ENCODE assay signal across 18 cellular contexts in genomic region chr11:78690588-78690987, GRCh38.
DNase-seq lines count a peak whose midpoint lies in the region; ATAC-seq, FAIRE-seq and TF ChIP-seq lines count a peak whose summit lies in the region.
"Had no signal": no experiment of that assay in that cellular context is flagged by ENCODE, and none has a peak within 500 bp of the region (broad histone marks: within the 10 kb centered on the region; RNA-seq: fewer than 3 reads in every experiment).

No MANE protein-coding gene starts in this region.

- H3K27ac Mint-ChIP-seq in activated T-helper 2 cell treated with anti-CD3 and anti-CD28 coated beads, Interferon-gamma antibody, Interleukin-2, Interleukin-4, amounts not matched to agents 10 μg/mL and 5 μg/mL and 100 μg/mL, durations not matched to agents 14 hours and 24 hours and 36 hours: no peak overlapping the region

- H3K36me3 Mint-ChIP-seq in activated T-helper 2 cell treated with anti-CD3 and anti-CD28 coated beads, Interferon-gamma antibody, Interleukin-2, Interleukin-4, amounts not matched to agents 10 μg/mL and 5 μg/mL and 100 μg/mL, durations not matched to agents 14 hours and 24 hours and 36 hours (ENCODE audit: low read depth): no peaks in the 10 kb centered on the region

- H3K27me3 Mint-ChIP-seq in activated T-helper 2 cell treated with anti-CD3 and anti-CD28 coated beads, Interferon-gamma antibody, Interleukin-2, Interleukin-4, amounts not matched to agents 10 μg/mL and 5 μg/mL and 100 μg/mL, durations not matched to agents 14 hours and 24 hours and 36 hours (ENCODE audit: low read depth): peaks cover 10% of the 10 kb centered on the region

- DNase-seq in AG08396 (ENCODE audit: low spot score) (peak; percentile 44), H54 (ENCODE audit: insufficient read length, low spot score) (peak; percentile 45), SW480 (ENCODE audit: low spot score) (peak; percentile 30), hepatic stellate cell (ENCODE audit: low spot score) (peak; percentile 32), NCI-H748 (lab: John Stamatoyannopoulos, UW; ENCODE audit: unreplicated experiment) (no peak)
- DNase-seq in activated CD8-positive, alpha-beta memory T cell treated with anti-CD3 and anti-CD28 coated beads, Interleukin-2, amount 50 U/mL, for 4 hours: no peak
- DNase-seq in activated T-helper 2 cell treated with anti-CD3 and anti-CD28 coated beads, Interferon-gamma antibody, Interleukin-2, Interleukin-4, amounts not matched to agents 10 μg/mL and 5 μg/mL and 100 μg/mL, durations not matched to agents 14 hours and 24 hours and 36 hours (ENCODE audit: low spot score): no peak
- DNase-seq: EL, GM23248, NCI-H1092, NCI-H1694 treated with DMSO at 0.1 percent for 48 hours, NCI-H2107, NCI-H2227 treated with DMSO at 0.1 percent for 48 hours, NCI-H524, Peyer's patch, SHP77 treated with DMSO at 0.1 percent for 48 hours had no signal

- intact Hi-C loops in activated T-helper 2 cell treated with anti-CD3 and anti-CD28 coated beads, Interferon-gamma antibody, Interleukin-2, Interleukin-4, amounts not matched to agents 10 μg/mL and 5 μg/mL and 100 μg/mL, durations not matched to agents 14 hours and 24 hours and 36 hours (cut with micrococcal nuclease): no loop called here

- H3K9me3 Mint-ChIP-seq in activated T-helper 2 cell treated with anti-CD3 and anti-CD28 coated beads, Interferon-gamma antibody, Interleukin-2, Interleukin-4, amounts not matched to agents 10 μg/mL and 5 μg/mL and 100 μg/mL, durations not matched to agents 14 hours and 24 hours and 36 hours: no peaks in the 10 kb centered on the region

- H3K4me3 Mint-ChIP-seq in activated T-helper 2 cell treated with anti-CD3 and anti-CD28 coated beads, Interferon-gamma antibody, Interleukin-2, Interleukin-4, amounts not matched to agents 10 μg/mL and 5 μg/mL and 100 μg/mL, durations not matched to agents 14 hours and 24 hours and 36 hours (ENCODE audit: low read depth): no peak overlapping the region

- TF ChIP-seq POLR2A in H54 (IDR thresholded peaks at IDR 0.05; ENCODE audit: low read depth, low read length): no peak

- ATAC-seq in HG03521 (IDR thresholded peaks at IDR 0.05; ENCODE audit: unreplicated experiment): no peak
- ATAC-seq: HepG2 had no signal

- no peaks in the 10 kb centered on the region for H3K4me1 Mint-ChIP-seq in activated T-helper 2 cell treated with anti-CD3 and anti-CD28 coated beads, Interferon-gamma antibody, Interleukin-2, Interleukin-4, amounts not matched to agents 10 μg/mL and 5 μg/mL and 100 μg/mL, durations not matched to agents 14 hours and 24 hours and 36 hours (ENCODE audit: low read depth)

- peak; percentile 6 for FAIRE-seq in H54 (lab: Jason Lieb, UNC)
- FAIRE-seq: HepG2 had no signal

Comparison
In these comparisons a context has a peak if more than half of its experiments do, and no peak if none do; other contexts are left out.
1. DNase-seq: peak in AG08396 (single experiment), H54 (single experiment), SW480 (single experiment) and hepatic stellate cell (single experiment); none in NCI-H748 (single experiment), activated CD8-positive, alpha-beta memory T cell treated with anti-CD3 and anti-CD28 coated beads, Interleukin-2, amount 50 U/mL, for 4 hours (single experiment) and activated T-helper 2 cell treated with anti-CD3 and anti-CD28 coated beads, Interferon-gamma antibody, Interleukin-2, Interleukin-4, amounts not matched to agents 10 μg/mL and 5 μg/mL and 100 μg/mL, durations not matched to agents 14 hours and 24 hours and 36 hours (single experiment).